ENCODE assay signal across 20 cellular contexts in the genomic region with DNA sequence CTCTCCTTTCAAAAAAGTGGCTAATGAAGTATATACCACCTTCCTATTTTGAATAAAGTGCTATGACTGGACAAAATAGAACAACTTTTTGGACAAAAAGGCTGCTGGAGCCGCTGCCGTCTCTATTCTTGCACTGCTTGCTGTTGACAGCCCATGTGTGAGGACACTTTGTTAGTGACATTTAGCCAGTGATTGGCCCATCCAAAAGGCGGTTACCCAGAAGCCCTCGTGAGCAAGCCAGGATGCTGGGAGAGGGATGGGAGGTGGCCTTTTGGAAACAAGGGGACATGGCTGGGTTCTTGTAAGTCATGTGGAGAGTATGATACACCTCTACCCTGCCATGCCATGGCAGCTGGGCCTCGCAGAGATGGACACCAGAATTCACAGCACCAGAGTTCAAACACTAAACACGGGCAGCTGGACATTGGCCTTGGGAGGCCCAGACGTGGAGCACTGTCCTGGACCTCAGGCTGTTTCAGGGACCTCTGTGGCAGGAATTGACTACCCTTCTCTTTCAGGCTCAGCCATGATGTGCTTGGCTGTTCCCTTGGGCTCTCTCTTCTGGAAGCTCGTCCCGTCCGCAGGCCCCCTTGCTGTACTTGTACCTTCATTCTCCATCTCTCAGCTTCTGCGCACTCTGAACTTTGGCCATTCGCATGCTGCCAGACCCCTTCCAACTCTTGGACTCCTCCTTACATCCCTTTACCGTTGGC.
DNase-seq lines count a peak whose midpoint lies in the region; ATAC-seq, FAIRE-seq and TF ChIP-seq lines count a peak whose summit lies in the region.
"Had no signal": no experiment of that assay in that cellular context is flagged by ENCODE, and none has a peak within 500 bp of the region (broad histone marks: within the 10 kb centered on the region; RNA-seq: fewer than 3 reads in every experiment).

No MANE protein-coding gene starts in this region.

- H3K4me1 Mint-ChIP-seq in WTC11 (peaks cover 48% of the 10 kb centered on the region), neural crest cell (peaks cover 14% of the 10 kb centered on the region)

- 97% methylated on average over 11 of the region's 13 CpGs for WGBS in HepG2 (ENCODE audit: low lambda C conversion rate)
- WGBS in right lobe of liver (ENCODE audit: insufficient coverage, low coverage, low lambda C conversion rate, missing lambda C conversion rate) = 93% methylated on average over 5 of the region's 13 CpGs

- intact Hi-C loops in HepG2 (cut with micrococcal nuclease; ENCODE audit: unreplicated experiment) = loop anchor here (10.0 kb wide), 1 partner anchor 114 kb away; a partner anchor contains a TSS
- intact Hi-C loops in right lobe of liver (cut with DNase I) = no loop called here
- intact Hi-C loops in uterus (cut with DNase I; ENCODE audit: low total_unique reads) = no loop called here
- intact Hi-C loops in sciatic nerve (cut with DNase I) = no loop called here

- peaks cover 55% of the 10 kb centered on the region for H3K79me2 ChIP-seq in HepG2 (ENCODE audit: insufficient read depth, low read length)

- TF ChIP-seq EP300 in HepG2 (IDR thresholded peaks at IDR 0.05; ENCODE audit: low read depth in 2 of 2, low read length in 2 of 2) (no peak), HepG2 (CRISPR knock-in tag; IDR thresholded peaks at IDR 0.05; ENCODE audit: borderline replicate concordance) (no peak)

- H3K27ac ChIP-seq in HepG2 (ENCODE audit: extremely low read length, insufficient read depth, low read length) (no peak overlapping the region), right lobe of liver (no peak overlapping the region), uterus (peak overlapping the region; percentile 1 to 5), substantia nigra (ENCODE audit: low read depth, low read length, poor library complexity, severe bottlenecking) (no peak overlapping the region)
- H3K27ac ChIP-seq: BLaER1 treated with 17β-estradiol and CSF1 and Interleukin-3, amounts not matched to agents 10 nM and 100 nM had no signal

- BruUV-seq in HepG2 (replicated peaks; lab: Mats Ljungman, UMichigan) = no TSS peak

- CTCF ChIA-PET in HepG2 (lab: Yijun Ruan, JAX; ENCODE audit: low intra/inter-chr PET ratio, low total read pairs) = no interaction called here
- CTCF ChIA-PET in WTC11 (lab: Charles Lee) = no interaction called here

- H3K27me3 Mint-ChIP-seq in WTC11 (ENCODE audit: low read depth) = no peaks in the 10 kb centered on the region
- no peaks in the 10 kb centered on the region for H3K27me3 Mint-ChIP-seq in neural crest cell (ENCODE audit: low read depth)
- H3K27me3 Mint-ChIP-seq: CD8-positive, alpha-beta memory T cell had no signal

- no peak for TF ChIP-seq RAD21 in HepG2 (CRISPR knock-in tag; IDR thresholded peaks at IDR 0.05)

- DNase-seq in HepG2 (ENCODE audit: low spot score) (no peak), right lobe of liver (no peak), WTC11 (ENCODE audit: low spot score) (no peak), neural crest cell (ENCODE audit: low read depth, low spot score) (no peak), uterus (no peak), substantia nigra (lab: John Stamatoyannopoulos, UW) (no peak), sciatic nerve (ENCODE audit: low spot score) (no peak)
- DNase-seq: CD8-positive, alpha-beta memory T cell; DMS79 treated with DMSO at 0.1 percent for 48 hours; Kasumi-1; MM.1S; NCI-H1092; NCI-H1436 treated with DMSO at 0.1 percent for 48 hours; NCI-H2029; NCI-H345; NCI-H524 treated with DMSO at 0.1 percent for 48 hours; SHP77; SK-N-SH had no signal

- no peak overlapping the region for H3K4me3 ChIP-seq in HepG2 (replicated peaks in 1 of 3; ENCODE audit: insufficient read depth in 1 of 3, low read depth in 2 of 3, low read length in 3 of 3)
- H3K4me3 ChIP-seq in right lobe of liver = no peak overlapping the region
- H3K4me3 ChIP-seq in uterus = no peak overlapping the region
- H3K4me3 ChIP-seq: BLaER1 treated with 17β-estradiol and CSF1 and Interleukin-3, amounts not matched to agents 10 nM and 100 nM had no signal

- peaks cover 59% of the 10 kb centered on the region for H4K20me1 ChIP-seq in HepG2 (ENCODE audit: insufficient read depth, low read length)

- H3K27ac Mint-ChIP-seq in WTC11 (peak overlapping the region; percentile 79; the same call in 1 of the 2 replicates), neural crest cell (ENCODE audit: unreplicated experiment) (peak overlapping the region; percentile 38)
- H3K27ac Mint-ChIP-seq: CD8-positive, alpha-beta memory T cell had no signal

- H3K36me3 Mint-ChIP-seq in WTC11 (peaks cover 8% of the 10 kb centered on the region), neural crest cell (ENCODE audit: low read depth) (peaks cover 7% of the 10 kb centered on the region)

- POLR2A ChIA-PET in HepG2 (lab: Yijun Ruan, JAX) (no interaction called here), WTC11 (lab: Charles Lee) (no interaction called here)

- no peak overlapping the region for H3K4me2 ChIP-seq in HepG2 (ENCODE audit: low read depth, low read length)
- H3K4me2 ChIP-seq: SK-N-SH had no signal

- H3K9me3 Mint-ChIP-seq in WTC11 (no peaks in the 10 kb centered on the region), neural crest cell (no peaks in the 10 kb centered on the region)
- H3K9me3 Mint-ChIP-seq: CD8-positive, alpha-beta memory T cell had no signal

- in situ Hi-C loops in HepG2 (cut with HindIII; ENCODE audit: extremely low pct_ligation_motif_present, low pct_unique_long_range_greater_than_20kb) = no loop called here

- H2AFZ ChIP-seq in HepG2 (ENCODE audit: low read length) = no peak overlapping the region

- H3K4me3 Mint-ChIP-seq in WTC11 = no peak overlapping the region
- no peak overlapping the region for H3K4me3 Mint-ChIP-seq in neural crest cell

- H3K9ac ChIP-seq in HepG2 (ENCODE audit: insufficient read depth, low read depth, low read length) = no peak overlapping the region
- H3K9ac ChIP-seq: BLaER1 treated with 17β-estradiol and CSF1 and Interleukin-3, amounts not matched to agents 10 nM and 100 nM; SK-N-SH had no signal

- ATAC-seq in HepG2 (no peak), right lobe of liver (no peak), WTC11 (no peak), GM21423 (IDR thresholded peaks at IDR 0.05; ENCODE audit: unreplicated experiment) (no peak), sciatic nerve (no peak)

- H3K4me1 ChIP-seq in HepG2 (ENCODE audit: insufficient read depth, low read length) (peaks cover 62% of the 10 kb centered on the region), right lobe of liver (peaks cover 0 to 35% (median 13%) of the 10 kb centered on the region in 4 donors), uterus (peaks cover 3 to 4% of the 10 kb centered on the region in 2 donors)

- TF ChIP-seq POLR2A in HepG2 (IDR thresholded peaks at IDR 0.05; ENCODE audit: insufficient read depth in 1 of 2, low read depth in 2 of 2, low read length in 2 of 2) (no peak), right lobe of liver (IDR thresholded peaks at IDR 0.05) (no peak), uterus (IDR thresholded peaks at IDR 0.05) (no peak)

- TF ChIP-seq CTCF in HepG2 (CRISPR knock-in tag; IDR thresholded peaks at IDR 0.05) (no peak), right lobe of liver (IDR thresholded peaks at IDR 0.05) (no peak), WTC11 (IDR thresholded peaks at IDR 0.05) (no peak), neural crest cell (conservative IDR thresholded peaks at IDR 0.05) (no peak), uterus (IDR thresholded peaks at IDR 0.05) (no peak)

- H3K27me3 ChIP-seq in HepG2 (ENCODE audit: control insufficient read depth in 1 of 2, insufficient read depth in 2 of 2, low read length in 2 of 2) (no peaks in the 10 kb centered on the region), right lobe of liver (no peaks in the 10 kb centered on the region), uterus (no peaks in the 10 kb centered on the region)
- H3K27me3 ChIP-seq: BLaER1 treated with 17β-estradiol and CSF1 and Interleukin-3, amounts not matched to agents 10 nM and 100 nM had no signal

- H3K9me3 ChIP-seq in HepG2 (ENCODE audit: low read length) = no peaks in the 10 kb centered on the region
- no peaks in the 10 kb centered on the region for H3K9me3 ChIP-seq in right lobe of liver
- no peaks in the 10 kb centered on the region for H3K9me3 ChIP-seq in uterus
- H3K9me3 ChIP-seq: BLaER1 treated with 17β-estradiol and CSF1 and Interleukin-3, amounts not matched to agents 10 nM and 100 nM; SK-N-SH had no signal

- no peak for FAIRE-seq in HepG2 (lab: Jason Lieb, UNC)

- H3K36me3 ChIP-seq in HepG2 (replicated peaks in 1 of 2; ENCODE audit: control insufficient read depth in 1 of 2, insufficient read depth in 2 of 2, low read length in 2 of 2) = peaks cover 2 to 30% of the 10 kb centered on the region in 2 experiments; a peak in 4 of 5 replicates
- H3K36me3 ChIP-seq in right lobe of liver = no peaks in the 10 kb centered on the region
- H3K36me3 ChIP-seq in uterus = no peaks in the 10 kb centered on the region

TF ChIP-seq in HepG2, 621 proteins besides CTCF, POLR2A, EP300 and RAD21:
- TF ChIP-seq CBFB (CRISPR knock-in tag; IDR thresholded peaks at IDR 0.05) (no peak), AGO2 (optimal IDR thresholded peaks at IDR 0.05; ENCODE audit: low read depth, low read length) (peak; percentile 5)
TF ChIP-seq in HepG2: peak in this region for 1.

TF ChIP-seq in WTC11, 78 proteins besides CTCF, POLR2A, EP300 and RAD21:
- TF ChIP-seq SMAD4 (CRISPR knock-in tag; IDR thresholded peaks at IDR 0.05) = no peak
- TF ChIP-seq, protein P1, sequence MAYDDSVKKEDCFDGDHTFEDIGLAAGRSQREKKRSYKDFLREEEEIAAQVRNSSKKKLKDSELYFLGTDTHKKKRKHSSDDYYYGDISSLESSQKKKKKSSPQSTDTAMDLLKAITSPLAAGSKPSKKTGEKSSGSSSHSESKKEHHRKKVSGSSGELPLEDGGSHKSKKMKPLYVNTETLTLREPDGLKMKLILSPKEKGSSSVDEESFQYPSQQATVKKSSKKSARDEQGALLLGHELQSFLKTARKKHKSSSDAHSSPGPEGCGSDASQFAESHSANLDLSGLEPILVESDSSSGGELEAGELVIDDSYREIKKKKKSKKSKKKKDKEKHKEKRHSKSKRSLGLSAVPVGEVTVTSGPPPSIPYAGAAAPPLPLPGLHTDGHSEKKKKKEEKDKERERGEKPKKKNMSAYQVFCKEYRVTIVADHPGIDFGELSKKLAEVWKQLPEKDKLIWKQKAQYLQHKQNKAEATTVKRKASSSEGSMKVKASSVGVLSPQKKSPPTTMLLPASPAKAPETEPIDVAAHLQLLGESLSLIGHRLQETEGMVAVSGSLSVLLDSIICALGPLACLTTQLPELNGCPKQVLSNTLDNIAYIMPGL (CRISPR knock-in tag; IDR thresholded peaks at IDR 0.05) = no peak

Comparison
In these comparisons a context has a peak if more than half of its experiments do, and no peak if none do; other contexts are left out.
1. H3K27ac ChIP-seq: peak in uterus (2 of 2); none in HepG2 (single experiment), right lobe of liver (0 of 3) and substantia nigra (single experiment).